ENCODE assay signal across 1 cellular context in the genomic region with DNA sequence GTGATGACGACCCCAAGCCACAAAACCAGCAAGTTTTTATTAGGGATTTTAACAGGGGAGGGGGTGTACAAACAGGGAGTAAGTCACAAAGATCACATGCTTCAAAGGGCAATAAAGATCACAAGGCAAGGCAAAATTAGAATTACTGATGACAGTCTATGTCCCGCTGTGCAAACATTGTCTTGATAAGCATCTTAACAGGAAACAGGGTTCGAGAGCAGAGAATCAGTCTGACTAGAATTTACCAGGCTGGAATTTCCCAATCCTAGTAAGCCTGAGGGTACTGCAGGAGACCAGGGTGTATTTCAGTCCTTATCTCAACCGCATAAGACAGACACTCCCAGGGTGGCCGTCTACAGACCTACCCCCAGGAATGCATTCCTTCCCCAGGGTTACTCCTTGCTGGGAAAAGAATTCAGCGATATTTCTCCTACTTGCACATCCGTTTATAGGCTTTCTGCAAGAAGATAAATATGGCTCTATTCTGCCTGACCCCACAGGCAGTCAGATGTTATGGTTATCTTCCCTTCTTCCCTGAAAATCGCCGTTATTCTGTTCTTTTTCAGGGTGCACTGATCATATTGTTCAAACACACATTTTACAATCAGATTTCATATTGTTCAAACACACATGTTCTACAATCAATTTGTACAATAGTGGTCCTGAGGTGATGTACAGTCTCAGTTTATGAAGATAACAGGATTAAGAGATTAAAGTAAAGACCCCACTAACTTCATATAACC.
TF ChIP-seq lines count a peak whose summit lies in the region.
"Not testable (repeated sequence)": the region's sequence is repeated elsewhere in the genome, so short reads cannot be mapped to it uniquely, and the experiment has no call there.

No MANE protein-coding gene starts in this region.

TF ChIP-seq in HepG2, 621 proteins besides CTCF, POLR2A, EP300 and RAD21 (continued from another document):
- TF ChIP-seq ZNF33A (CRISPR knock-in tag; IDR thresholded peaks at IDR 0.05; ENCODE audit: borderline replicate concordance) (peak; percentile 97), SOX6 (CRISPR knock-in tag; IDR thresholded peaks at IDR 0.05) (peak; percentile 44; the same call in 1 of the 2 replicates), TBX2 (CRISPR knock-in tag; IDR thresholded peaks at IDR 0.05; ENCODE audit: borderline replicate concordance) (peak; percentile 34; the same call in 1 of the 2 replicates), CREB1 (CRISPR knock-in tag; IDR thresholded peaks at IDR 0.05) (0 out of 2 replicates have a peak, but pooled peaks have one; percentile 9), GFI1 (CRISPR knock-in tag; IDR thresholded peaks at IDR 0.05; ENCODE audit: borderline replicate concordance) (0 out of 2 replicates have a peak, but pooled peaks have one; percentile 23), FOXJ3 (CRISPR knock-in tag; IDR thresholded peaks at IDR 0.05; ENCODE audit: borderline replicate concordance) (0 out of 2 replicates have a peak, but pooled peaks have one; percentile 32), MED1 (CRISPR knock-in tag; IDR thresholded peaks at IDR 0.05) (peak; percentile 36; the same call in 1 of the 2 replicates), FOXA1 (CRISPR knock-in tag; IDR thresholded peaks at IDR 0.05) (peak; percentile 30; the same call in 1 of the 2 replicates), HDAC2 (CRISPR knock-in tag; IDR thresholded peaks at IDR 0.05) (0 out of 2 replicates have a peak, but pooled peaks have one; percentile 26), FOXA3 (CRISPR knock-in tag; IDR thresholded peaks at IDR 0.05) (0 out of 2 replicates have a peak, but pooled peaks have one; percentile 11), ETV5 (CRISPR knock-in tag; IDR thresholded peaks at IDR 0.05; ENCODE audit: borderline replicate concordance) (0 out of 2 replicates have a peak, but pooled peaks have one; percentile 26), FOSL2 (CRISPR knock-in tag; IDR thresholded peaks at IDR 0.05) (peak; percentile 26; the same call in 1 of the 2 replicates), PHF21A (CRISPR knock-in tag; IDR thresholded peaks at IDR 0.05) (peak; percentile 25; the same call in 1 of the 2 replicates), ISL2 (CRISPR knock-in tag; IDR thresholded peaks at IDR 0.05) (0 out of 2 replicates have a peak, but pooled peaks have one; percentile 66), GATAD2A (CRISPR knock-in tag; IDR thresholded peaks at IDR 0.05) (peak; percentile 29; the same call in 1 of the 2 replicates), HOXA3 (CRISPR knock-in tag; IDR thresholded peaks at IDR 0.05) (peak; percentile 21; the same call in 1 of the 2 replicates), CEBPG (CRISPR knock-in tag; IDR thresholded peaks at IDR 0.05) (peak; percentile 47), TCF7 (IDR thresholded peaks at IDR 0.05; ENCODE audit: low read depth) (peak; percentile 60), ZNF792 (CRISPR knock-in tag; IDR thresholded peaks at IDR 0.05) (0 out of 2 replicates have a peak, but pooled peaks have one; percentile 17), NCOA2 (CRISPR knock-in tag; IDR thresholded peaks at IDR 0.05) (peak; percentile 44; the same call in 1 of the 2 replicates), CREM (IDR thresholded peaks at IDR 0.05) (peak; percentile 43; the same call in 1 of the 2 replicates), HNF4A (CRISPR knock-in tag; IDR thresholded peaks at IDR 0.05) (peak; percentile 30; the same call in 1 of the 2 replicates), ZMYM4 (CRISPR knock-in tag; IDR thresholded peaks at IDR 0.05) (peak; percentile 38; the same call in 1 of the 2 replicates)
- TF ChIP-seq SOX6 (IDR thresholded peaks at IDR 0.05); CREB1 (IDR thresholded peaks at IDR 0.05); FOXA1 (IDR thresholded peaks at IDR 0.05); CREM (CRISPR knock-in tag; IDR thresholded peaks at IDR 0.05): not testable (repeated sequence)
- TF ChIP-seq, protein P1, sequence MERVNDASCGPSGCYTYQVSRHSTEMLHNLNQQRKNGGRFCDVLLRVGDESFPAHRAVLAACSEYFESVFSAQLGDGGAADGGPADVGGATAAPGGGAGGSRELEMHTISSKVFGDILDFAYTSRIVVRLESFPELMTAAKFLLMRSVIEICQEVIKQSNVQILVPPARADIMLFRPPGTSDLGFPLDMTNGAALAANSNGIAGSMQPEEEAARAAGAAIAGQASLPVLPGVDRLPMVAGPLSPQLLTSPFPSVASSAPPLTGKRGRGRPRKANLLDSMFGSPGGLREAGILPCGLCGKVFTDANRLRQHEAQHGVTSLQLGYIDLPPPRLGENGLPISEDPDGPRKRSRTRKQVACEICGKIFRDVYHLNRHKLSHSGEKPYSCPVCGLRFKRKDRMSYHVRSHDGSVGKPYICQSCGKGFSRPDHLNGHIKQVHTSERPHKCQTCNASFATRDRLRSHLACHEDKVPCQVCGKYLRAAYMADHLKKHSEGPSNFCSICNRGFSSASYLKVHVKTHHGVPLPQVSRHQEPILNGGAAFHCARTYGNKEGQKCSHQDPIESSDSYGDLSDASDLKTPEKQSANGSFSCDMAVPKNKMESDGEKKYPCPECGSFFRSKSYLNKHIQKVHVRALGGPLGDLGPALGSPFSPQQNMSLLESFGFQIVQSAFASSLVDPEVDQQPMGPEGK (CRISPR knock-in tag; IDR thresholded peaks at IDR 0.05) = 0 out of 2 replicates have a peak, but pooled peaks have one; percentile 31
- TF ChIP-seq, protein P2, sequence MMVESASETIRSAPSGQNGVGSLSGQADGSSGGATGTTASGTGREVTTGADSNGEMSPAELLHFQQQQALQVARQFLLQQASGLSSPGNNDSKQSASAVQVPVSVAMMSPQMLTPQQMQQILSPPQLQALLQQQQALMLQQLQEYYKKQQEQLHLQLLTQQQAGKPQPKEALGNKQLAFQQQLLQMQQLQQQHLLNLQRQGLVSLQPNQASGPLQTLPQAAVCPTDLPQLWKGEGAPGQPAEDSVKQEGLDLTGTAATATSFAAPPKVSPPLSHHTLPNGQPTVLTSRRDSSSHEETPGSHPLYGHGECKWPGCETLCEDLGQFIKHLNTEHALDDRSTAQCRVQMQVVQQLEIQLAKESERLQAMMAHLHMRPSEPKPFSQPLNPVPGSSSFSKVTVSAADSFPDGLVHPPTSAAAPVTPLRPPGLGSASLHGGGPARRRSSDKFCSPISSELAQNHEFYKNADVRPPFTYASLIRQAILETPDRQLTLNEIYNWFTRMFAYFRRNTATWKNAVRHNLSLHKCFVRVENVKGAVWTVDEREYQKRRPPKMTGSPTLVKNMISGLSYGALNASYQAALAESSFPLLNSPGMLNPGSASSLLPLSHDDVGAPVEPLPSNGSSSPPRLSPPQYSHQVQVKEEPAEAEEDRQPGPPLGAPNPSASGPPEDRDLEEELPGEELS (CRISPR knock-in tag; IDR thresholded peaks at IDR 0.05) = peak; percentile 50
- TF ChIP-seq, protein P3, sequence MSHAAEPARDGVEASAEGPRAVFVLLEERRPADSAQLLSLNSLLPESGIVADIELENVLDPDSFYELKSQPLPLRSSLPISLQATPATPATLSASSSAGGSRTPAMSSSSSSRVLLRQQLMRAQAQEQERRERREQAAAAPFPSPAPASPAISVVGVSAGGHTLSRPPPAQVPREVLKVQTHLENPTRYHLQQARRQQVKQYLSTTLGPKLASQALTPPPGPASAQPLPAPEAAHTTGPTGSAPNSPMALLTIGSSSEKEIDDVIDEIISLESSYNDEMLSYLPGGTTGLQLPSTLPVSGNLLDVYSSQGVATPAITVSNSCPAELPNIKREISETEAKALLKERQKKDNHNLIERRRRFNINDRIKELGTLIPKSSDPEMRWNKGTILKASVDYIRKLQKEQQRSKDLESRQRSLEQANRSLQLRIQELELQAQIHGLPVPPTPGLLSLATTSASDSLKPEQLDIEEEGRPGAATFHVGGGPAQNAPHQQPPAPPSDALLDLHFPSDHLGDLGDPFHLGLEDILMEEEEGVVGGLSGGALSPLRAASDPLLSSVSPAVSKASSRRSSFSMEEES (CRISPR knock-in tag; IDR thresholded peaks at IDR 0.05) = peak; percentile 70
- TF ChIP-seq, protein P4, sequence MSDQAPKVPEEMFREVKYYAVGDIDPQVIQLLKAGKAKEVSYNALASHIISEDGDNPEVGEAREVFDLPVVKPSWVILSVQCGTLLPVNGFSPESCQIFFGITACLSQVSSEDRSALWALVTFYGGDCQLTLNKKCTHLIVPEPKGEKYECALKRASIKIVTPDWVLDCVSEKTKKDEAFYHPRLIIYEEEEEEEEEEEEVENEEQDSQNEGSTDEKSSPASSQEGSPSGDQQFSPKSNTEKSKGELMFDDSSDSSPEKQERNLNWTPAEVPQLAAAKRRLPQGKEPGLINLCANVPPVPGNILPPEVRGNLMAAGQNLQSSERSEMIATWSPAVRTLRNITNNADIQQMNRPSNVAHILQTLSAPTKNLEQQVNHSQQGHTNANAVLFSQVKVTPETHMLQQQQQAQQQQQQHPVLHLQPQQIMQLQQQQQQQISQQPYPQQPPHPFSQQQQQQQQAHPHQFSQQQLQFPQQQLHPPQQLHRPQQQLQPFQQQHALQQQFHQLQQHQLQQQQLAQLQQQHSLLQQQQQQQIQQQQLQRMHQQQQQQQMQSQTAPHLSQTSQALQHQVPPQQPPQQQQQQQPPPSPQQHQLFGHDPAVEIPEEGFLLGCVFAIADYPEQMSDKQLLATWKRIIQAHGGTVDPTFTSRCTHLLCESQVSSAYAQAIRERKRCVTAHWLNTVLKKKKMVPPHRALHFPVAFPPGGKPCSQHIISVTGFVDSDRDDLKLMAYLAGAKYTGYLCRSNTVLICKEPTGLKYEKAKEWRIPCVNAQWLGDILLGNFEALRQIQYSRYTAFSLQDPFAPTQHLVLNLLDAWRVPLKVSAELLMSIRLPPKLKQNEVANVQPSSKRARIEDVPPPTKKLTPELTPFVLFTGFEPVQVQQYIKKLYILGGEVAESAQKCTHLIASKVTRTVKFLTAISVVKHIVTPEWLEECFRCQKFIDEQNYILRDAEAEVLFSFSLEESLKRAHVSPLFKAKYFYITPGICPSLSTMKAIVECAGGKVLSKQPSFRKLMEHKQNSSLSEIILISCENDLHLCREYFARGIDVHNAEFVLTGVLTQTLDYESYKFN (CRISPR knock-in tag; conservative IDR thresholded peaks at IDR 0.05) = peak; percentile 67
